25 cellular contexts compared by ENCODE assay signal in genomic region chr17:60527701-60528100, GRCh38. TPM values are rescaled to one million over a fixed set of nuclear protein-coding genes. Genes with fewer than 3 reads are reported as not detected.
DNase-seq lines count a peak whose midpoint lies in the region; ATAC-seq and TF ChIP-seq lines count a peak whose summit lies in the region.
"Had no signal": no experiment of that assay in that cellular context is flagged by ENCODE, and none has a peak within 500 bp of the region (broad histone marks: within the 10 kb centered on the region; RNA-seq: fewer than 3 reads in every experiment).

No MANE protein-coding gene starts in this region.

- H3K27me3 Mint-ChIP-seq in activated T-cell treated with anti-CD3 and anti-CD28 coated beads, Interleukin-2, amount 50 U/mL, for 72 hours (ENCODE audit: low read depth), result no peaks in the 10 kb centered on the region
- peaks cover 7% of the 10 kb centered on the region for H3K27me3 Mint-ChIP-seq in central memory CD8-positive, alpha-beta T cell
- H3K27me3 Mint-ChIP-seq in osteocyte (ENCODE audit: unreplicated experiment), result no peaks in the 10 kb centered on the region

- H3K27ac ChIP-seq in HEK293 (ENCODE audit: extremely low read depth, low read depth, low read length), result no peak overlapping the region
- H3K27ac ChIP-seq in body of pancreas, result no peak overlapping the region
- H3K27ac ChIP-seq: C4-2B, lower lobe of right lung, Peyer's patch, suprapubic skin had no signal

- H3K36me3 ChIP-seq in HEK293 (ENCODE audit: control insufficient read depth in 2 of 2, insufficient read depth in 1 of 2, low read length in 2 of 2) (no peaks in the 10 kb centered on the region), body of pancreas (replicated peaks in 1 of 2; ENCODE audit: insufficient read depth in 1 of 2, low read depth in 2 of 2) (no peaks in the 10 kb centered on the region)
- H3K36me3 ChIP-seq: HAP-1, lower lobe of right lung, Peyer's patch, suprapubic skin had no signal

- H3K4me1 ChIP-seq in HEK293 (ENCODE audit: control insufficient read depth, insufficient read depth, low read length), result no peaks in the 10 kb centered on the region
- peaks cover 11% of the 10 kb centered on the region for H3K4me1 ChIP-seq in body of pancreas

- TF ChIP-seq POLR2A in body of pancreas (IDR thresholded peaks at IDR 0.05), result no peak

- POLR2A ChIA-PET in HEK293 (lab: Yijun Ruan, JAX), result interaction anchor here (1.6 to 4.4 kb wide), 2 partner anchors 72 to 150 kb away, joined by 8 to 31 read pairs; partner anchors contain the start of genes BCAS3 and PPM1D

- CTCF ChIA-PET in HEK293 (lab: Yijun Ruan, JAX), result interaction anchor here (0.7 to 2.1 kb wide), 2 partner anchors 42 to 125 kb away, joined by 4 to 10 read pairs; no protein-coding TSS in a partner anchor

- 96 to 98% methylated on average over 2 of the region's 2 CpGs for WGBS in body of pancreas, 2 donors

- H3K27me3 ChIP-seq in body of pancreas, result no peaks in the 10 kb centered on the region
- H3K27me3 ChIP-seq: dorsolateral prefrontal cortex, Peyer's patch, suprapubic skin had no signal

- no peak overlapping the region for H3K4me3 ChIP-seq in HEK293 (ENCODE audit: low read depth, low read length)
- no peak overlapping the region for H3K4me3 ChIP-seq in body of pancreas

- no peak for DNase-seq in activated T-cell treated with anti-CD3 and anti-CD28 coated beads, Interleukin-2, amount 50 U/mL, for 72 hours
- DNase-seq in activated T-cell treated with anti-CD3 and anti-CD28 coated beads for 4 hours (no peak), osteocyte (ENCODE audit: extremely low spot score, unreplicated experiment) (no peak), body of pancreas (no peak), AG08395 (ENCODE audit: low spot score) (no peak)
- no peak for DNase-seq in central memory CD8-positive, alpha-beta T cell (ENCODE audit: low spot score in 2 of 2)
- DNase-seq: activated CD4-positive, alpha-beta T cell treated with anti-CD3 and anti-CD28 coated beads, Interleukin-2, amount 50 U/mL, for 1 hour; activated naive CD4-positive, alpha-beta T cell treated with anti-CD3 and anti-CD28 coated beads for 36 hours; anterior cingulate cortex; central memory CD4-positive, alpha-beta T cell; DMS153; dorsolateral prefrontal cortex; lower lobe of right lung; NCI-H1048; NCI-H187; NCI-H2171 treated with DMSO at 0.1 percent for 48 hours; NCI-H524 treated with DMSO at 0.1 percent for 48 hours; occipital lobe; Peyer's patch; small intestine; stimulated activated CD4-positive, alpha-beta T cell treated with anti-CD3 and anti-CD28 coated beads, Interleukin-2, amount 100 ng/mL, for 24 hours had no signal

- H3K9me3 Mint-ChIP-seq in activated T-cell treated with anti-CD3 and anti-CD28 coated beads, Interleukin-2, amount 50 U/mL, for 72 hours, result no peaks in the 10 kb centered on the region
- H3K9me3 Mint-ChIP-seq in central memory CD8-positive, alpha-beta T cell, result no peaks in the 10 kb centered on the region
- no peaks in the 10 kb centered on the region for H3K9me3 Mint-ChIP-seq in osteocyte (ENCODE audit: unreplicated experiment)
- H3K9me3 Mint-ChIP-seq: activated naive CD4-positive, alpha-beta T cell treated with anti-CD3 and anti-CD28 coated beads for 36 hours had no signal

- no peak overlapping the region for H3K27ac Mint-ChIP-seq in activated T-cell treated with anti-CD3 and anti-CD28 coated beads, Interleukin-2, amount 50 U/mL, for 72 hours
- H3K27ac Mint-ChIP-seq in central memory CD8-positive, alpha-beta T cell (ENCODE audit: low read depth), result no peak overlapping the region
- no peak overlapping the region for H3K27ac Mint-ChIP-seq in osteocyte (ENCODE audit: unreplicated experiment)
- H3K27ac Mint-ChIP-seq: activated naive CD4-positive, alpha-beta T cell treated with anti-CD3 and anti-CD28 coated beads for 36 hours had no signal

- peaks cover 2 to 5% of the 10 kb centered on the region in 2 donors for H3K36me3 Mint-ChIP-seq in activated T-cell treated with anti-CD3 and anti-CD28 coated beads, Interleukin-2, amount 50 U/mL, for 72 hours (ENCODE audit: insufficient read depth in 2 of 2)
- H3K36me3 Mint-ChIP-seq in central memory CD8-positive, alpha-beta T cell (ENCODE audit: insufficient read depth), result peaks cover 11% of the 10 kb centered on the region
- H3K36me3 Mint-ChIP-seq in osteocyte (ENCODE audit: unreplicated experiment), result peaks cover 3% of the 10 kb centered on the region

- peaks cover 28% of the 10 kb centered on the region for H3K4me1 Mint-ChIP-seq in activated T-cell treated with anti-CD3 and anti-CD28 coated beads, Interleukin-2, amount 50 U/mL, for 72 hours (ENCODE audit: low read depth)
- H3K4me1 Mint-ChIP-seq in central memory CD8-positive, alpha-beta T cell, result peaks cover 30% of the 10 kb centered on the region
- H3K4me1 Mint-ChIP-seq in osteocyte (ENCODE audit: unreplicated experiment), result peaks cover 19% of the 10 kb centered on the region

- TF ChIP-seq CTCF in HEK293 (tag by site-specific recombination; IDR thresholded peaks at IDR 0.05) (no peak), osteocyte (IDR thresholded peaks at IDR 0.05) (no peak), body of pancreas (IDR thresholded peaks at IDR 0.05) (no peak)

- no peak for ATAC-seq in activated T-cell treated with anti-CD3 and anti-CD28 coated beads, Interleukin-2, amount 50 U/mL, for 72 hours (replicated peaks in 1 of 2)
- no peak for ATAC-seq in central memory CD8-positive, alpha-beta T cell (replicated peaks; ENCODE audit: extremely low read depth, poor library complexity, severe bottlenecking)
- ATAC-seq in body of pancreas, result no peak
- ATAC-seq: lower lobe of right lung had no signal

- H3K9me3 ChIP-seq in HEK293 (ENCODE audit: control insufficient read depth, insufficient read depth, low read depth, low read length) (no peaks in the 10 kb centered on the region), body of pancreas (no peaks in the 10 kb centered on the region)
- H3K9me3 ChIP-seq: HAP-1, lower lobe of right lung, Peyer's patch, suprapubic skin had no signal

- intact Hi-C loops in body of pancreas (cut with DNase I), result no loop called here

- peak overlapping the region; percentile 13 to 20 for H3K4me3 Mint-ChIP-seq in activated T-cell treated with anti-CD3 and anti-CD28 coated beads, Interleukin-2, amount 50 U/mL, for 72 hours
- H3K4me3 Mint-ChIP-seq in central memory CD8-positive, alpha-beta T cell, result peak overlapping the region; percentile 20
- peak overlapping the region; percentile 22 for H3K4me3 Mint-ChIP-seq in osteocyte (ENCODE audit: unreplicated experiment)

TF ChIP-seq in HEK293, 187 proteins besides CTCF, POLR2A, EP300 and RAD21:
- TF ChIP-seq ZNF121 (tag by site-specific recombination; IDR thresholded peaks at IDR 0.05), result peak; percentile 71
- no peak for TF ChIP-seq ZNF140 (tag by site-specific recombination; IDR thresholded peaks at IDR 0.05)
TF ChIP-seq in HEK293: peak in this region for 1.

RNA-seq across cellular contexts. Expression of gene APPBP2, which starts 1.7 kb away (rescaled TPM):
- total RNA-seq in activated T-cell treated with anti-CD3 and anti-CD28 coated beads, Interleukin-2, amount 50 U/mL, for 72 hours, result 10 to 100 TPM; 29.4 to 29.6 TPM
- total RNA-seq in osteocyte (51.7 and 65.0 TPM in 2 replicates), body of pancreas (10 to 100 TPM; 10.9 to 15.3 TPM)
